21 cellular contexts compared by ENCODE assay signal in the genomic region with DNA sequence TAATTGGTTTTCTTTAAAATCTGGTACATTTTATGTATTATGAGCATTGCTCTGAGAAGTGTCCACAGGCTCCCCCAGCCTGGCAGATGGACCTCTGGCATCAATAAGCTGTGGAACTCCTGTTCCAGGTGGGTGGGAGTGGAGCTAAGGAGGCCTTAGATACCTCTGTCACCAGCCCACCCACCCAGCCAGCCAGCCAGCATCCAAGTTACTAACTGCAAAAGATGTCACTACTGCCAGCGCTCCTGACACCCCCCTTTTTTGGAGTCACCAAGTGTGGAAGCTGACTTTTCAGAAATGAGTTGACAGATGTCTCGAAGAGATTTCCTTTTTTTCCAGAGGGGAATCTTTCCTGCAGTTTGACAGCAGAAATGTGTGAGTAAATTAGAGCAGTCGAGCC.
"Had no signal": no experiment of that assay in that cellular context is flagged by ENCODE, and none has a peak within 500 bp of the region (broad histone marks: within the 10 kb centered on the region; RNA-seq: fewer than 3 reads in every experiment).

No MANE protein-coding gene starts in this region.

- H3K27me3 Mint-ChIP-seq: activated naive CD4-positive, alpha-beta T cell treated with anti-CD3 and anti-CD28 coated beads, Interleukin-2, amount 10 ng/mL, durations not matched to agents 7 days and 5 days; activated naive CD8-positive, alpha-beta T cell treated with anti-CD3 and anti-CD28 coated beads, Interleukin-2, amount 50 U/mL, for 24 hours; effector memory CD8-positive, alpha-beta T cell; naive B cell; stimulated activated memory B cell treated with anti-CD40 and anti-IgM and Interleukin-4, amounts not matched to agents 10 μg/mL and 1 μg/mL and 100 μg/mL, for 72 hours had no signal

- H3K4me3 Mint-ChIP-seq: activated naive CD4-positive, alpha-beta T cell treated with anti-CD3 and anti-CD28 coated beads, Interleukin-2, amount 10 ng/mL, durations not matched to agents 7 days and 5 days; activated naive CD8-positive, alpha-beta T cell treated with anti-CD3 and anti-CD28 coated beads, Interleukin-2, amount 50 U/mL, for 24 hours; effector memory CD8-positive, alpha-beta T cell; naive B cell; stimulated activated memory B cell treated with anti-CD40 and anti-IgM and Interleukin-4, amounts not matched to agents 10 μg/mL and 1 μg/mL and 100 μg/mL, for 72 hours had no signal

- H3K27me3 ChIP-seq: ovary, sigmoid colon, spleen, transverse colon, uterus had no signal

- H3K27ac ChIP-seq: spleen, transverse colon, uterus had no signal

- H3K36me3 ChIP-seq: ovary, uterus had no signal

- H3K27ac Mint-ChIP-seq: activated naive CD4-positive, alpha-beta T cell treated with anti-CD3 and anti-CD28 coated beads, Interleukin-2, amount 10 ng/mL, durations not matched to agents 7 days and 5 days; activated naive CD8-positive, alpha-beta T cell treated with anti-CD3 and anti-CD28 coated beads, Interleukin-2, amount 50 U/mL, for 24 hours; naive B cell; stimulated activated memory B cell treated with anti-CD40 and anti-IgM and Interleukin-4, amounts not matched to agents 10 μg/mL and 1 μg/mL and 100 μg/mL, for 72 hours had no signal

- H3K9me3 ChIP-seq: mucosa of descending colon, ovary, uterus had no signal

- H3K4me1 Mint-ChIP-seq: activated naive CD8-positive, alpha-beta T cell treated with anti-CD3 and anti-CD28 coated beads, Interleukin-2, amount 50 U/mL, for 24 hours had no signal

- H3K4me3 ChIP-seq: mucosa of descending colon, ovary, sigmoid colon, spleen, transverse colon, uterus had no signal

- H3K4me1 ChIP-seq: uterus had no signal

- H3K9me3 Mint-ChIP-seq: stimulated activated memory B cell treated with anti-CD40 and anti-IgM and Interleukin-4, amounts not matched to agents 10 μg/mL and 1 μg/mL and 100 μg/mL, for 72 hours had no signal

- ATAC-seq: activated naive CD8-positive, alpha-beta T cell treated with anti-CD3 and anti-CD28 coated beads, Interleukin-2, amount 50 U/mL, for 24 hours; effector memory CD8-positive, alpha-beta T cell; SK-N-SH treated with all-trans-retinoic acid at 6 μM for 48 hours; stimulated activated memory B cell treated with anti-CD40 and anti-IgM and Interleukin-4, amounts not matched to agents 10 μg/mL and 1 μg/mL and 100 μg/mL, for 72 hours had no signal

- DNase-seq: activated CD4-positive, alpha-beta T cell treated with anti-CD3 and anti-CD28 coated beads, Interleukin-2, amount 50 U/mL, for 1 hour; activated CD4-positive, CD25-positive, alpha-beta regulatory T cell; activated CD8-positive, alpha-beta memory T cell treated with anti-CD3 and anti-CD28 coated beads, Interleukin-2, amount 50 U/mL, for 4 hours; activated effector memory CD4-positive, alpha-beta T cell treated with Interleukin-2 at 50 U/mL for 16 hours; activated naive CD4-positive, alpha-beta T cell treated with anti-CD3 and anti-CD28 coated beads, Interleukin-2, amount 10 ng/mL, durations not matched to agents 7 days and 5 days; activated naive CD8-positive, alpha-beta T cell treated with anti-CD3 and anti-CD28 coated beads, Interleukin-2, amount 50 U/mL, for 24 hours; activated T-cell treated with anti-CD3 and anti-CD28 coated beads, Interleukin-2, amount 50 U/mL, for 48 hours; effector memory CD8-positive, alpha-beta T cell; foreskin fibroblast; mucosa of descending colon; naive B cell; spleen; stimulated activated CD4-positive, alpha-beta T cell treated with anti-CD3 and anti-CD28 coated beads, Interleukin-4, amount 100 ng/mL, for 4 hours; T-helper 1 cell; T-helper 9 cell; transverse colon had no signal
